ENCODE assay signal across 7 cellular contexts in the genomic region with DNA sequence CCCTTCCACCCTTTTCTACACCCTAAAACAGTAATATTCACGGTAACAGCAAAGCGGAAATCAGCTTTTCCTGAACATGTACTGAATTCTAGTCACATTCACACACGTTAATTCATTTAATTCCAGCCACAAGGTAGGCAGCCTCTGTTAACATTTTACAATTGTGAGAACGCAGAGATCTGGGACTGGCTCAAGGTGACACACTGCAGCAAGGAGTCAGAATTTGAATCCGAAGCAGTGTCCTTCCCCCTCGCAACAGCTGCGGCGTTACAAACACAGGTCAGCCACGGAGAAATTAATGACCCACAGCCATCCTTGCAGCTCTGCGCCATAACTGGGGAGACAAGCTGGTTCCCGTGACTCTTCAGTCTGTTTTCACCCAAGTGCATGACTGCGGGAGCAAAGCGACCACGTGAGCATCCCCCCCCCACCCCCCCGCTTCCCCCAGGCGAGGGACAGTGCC. TPM values are rescaled to one million over a fixed set of nuclear protein-coding genes. Genes with fewer than 3 reads are reported as not detected.
A peak's percentile ranks its signal among the peaks of the same experiment; 100 is the strongest.
DNase-seq lines count a peak whose midpoint lies in the region; ATAC-seq and TF ChIP-seq lines count a peak whose summit lies in the region.

No MANE protein-coding gene starts in this region.

- no peak overlapping the region for H2AK5ac ChIP-seq in mesenchymal stem cell (ENCODE audit: low read length, severe bottlenecking)

- H2BK15ac ChIP-seq in mesenchymal stem cell (ENCODE audit: low read depth, poor library complexity, severe bottlenecking), result no peak overlapping the region

- H3K4me3 ChIP-seq in KMS-11 (IDR thresholded peaks at IDR 0.05; ENCODE audit: insufficient read depth, low read depth, low read length) (no peak overlapping the region), mesenchymal stem cell (ENCODE audit: insufficient read depth in 1 of 2, low read depth in 1 of 2, low read length in 2 of 2) (peak overlapping the region; percentile 67 to 90), vagina (peak overlapping the region; percentile 83 to 93)

- H4K20me1 ChIP-seq in KMS-11 (ENCODE audit: insufficient read depth), result no peaks in the 10 kb centered on the region

- peak overlapping the region; percentile 85 for H2AFZ ChIP-seq in KMS-11 (ENCODE audit: low read depth)
- peak overlapping the region; percentile 43 for H2AFZ ChIP-seq in mesenchymal stem cell (ENCODE audit: low read depth, low read length)

- peak overlapping the region in 1 of 2 experiments; percentile 92 for H3K4ac ChIP-seq in mesenchymal stem cell (ENCODE audit: low read depth in 1 of 2, low read length in 2 of 2)

- H3K4me1 ChIP-seq in KMS-11 (ENCODE audit: low read depth, poor library complexity, severe bottlenecking) (peaks cover 25% of the 10 kb centered on the region), mesenchymal stem cell (ENCODE audit: control insufficient read depth, insufficient read depth, low read depth, low read length) (peaks cover 18% of the 10 kb centered on the region), vagina (peaks cover 34% of the 10 kb centered on the region)

- H3K9me3 ChIP-seq in mesenchymal stem cell (ENCODE audit: control insufficient read depth, low read length) (no peaks in the 10 kb centered on the region), vagina (no peaks in the 10 kb centered on the region)

- H3K79me1 ChIP-seq in mesenchymal stem cell (replicated peaks; ENCODE audit: low read length, poor library complexity, severe bottlenecking), result peaks cover 4% of the 10 kb centered on the region

- H3K4me2 ChIP-seq in KMS-11, result peak overlapping the region; percentile 88
- peak overlapping the region; percentile 56 for H3K4me2 ChIP-seq in mesenchymal stem cell (ENCODE audit: low read length, poor library complexity, severe bottlenecking)

- no peaks in the 10 kb centered on the region for H3K9me3 Mint-ChIP-seq in central memory CD8-positive, alpha-beta T cell

- peaks cover 74% of the 10 kb centered on the region for H3K4me1 Mint-ChIP-seq in central memory CD8-positive, alpha-beta T cell

- peak overlapping the region in 1 of 2 experiments; percentile 94 for H3K14ac ChIP-seq in mesenchymal stem cell (ENCODE audit: low read length in 2 of 2)

- H3K36me3 ChIP-seq in KMS-11 (ENCODE audit: insufficient read depth) (peaks cover 8% of the 10 kb centered on the region; the same call in 1 of the 2 replicates), mesenchymal stem cell (ENCODE audit: control insufficient read depth in 1 of 2, insufficient read depth in 2 of 2, low read depth in 1 of 2, low read length in 2 of 2) (peaks cover 0 to 33% of the 10 kb centered on the region in 2 experiments), vagina (peaks cover 0 to 8% of the 10 kb centered on the region in 2 donors)

- 5% methylated on average over 15 of the region's 16 CpGs for WGBS in mesenchymal stem cell

- peak overlapping the region; percentile 79 for H3K27ac Mint-ChIP-seq in central memory CD8-positive, alpha-beta T cell (ENCODE audit: low read depth)

- peaks cover 48% of the 10 kb centered on the region for H3K36me3 Mint-ChIP-seq in central memory CD8-positive, alpha-beta T cell (ENCODE audit: insufficient read depth)

- no peak for TF ChIP-seq CTCF in KMS-11 (conservative IDR thresholded peaks at IDR 0.05; ENCODE audit: low read depth, low read length)
- no peak for TF ChIP-seq CTCF in vagina (IDR thresholded peaks at IDR 0.05)

- H4K8ac ChIP-seq in mesenchymal stem cell (ENCODE audit: low read length), result peak overlapping the region; percentile 92

- H4K91ac ChIP-seq in mesenchymal stem cell (ENCODE audit: low read length), result peak overlapping the region; percentile 70

- peak overlapping the region; percentile 88 for H3K4me3 Mint-ChIP-seq in central memory CD8-positive, alpha-beta T cell

- intact Hi-C loops in vagina (cut with DNase I), result no loop called here

- no peak for TF ChIP-seq POLR2A in vagina (IDR thresholded peaks at IDR 0.05)

- peak overlapping the region in 1 of 2 experiments; percentile 77 for H3K23ac ChIP-seq in mesenchymal stem cell (ENCODE audit: low read length in 2 of 2)

- H3K27me3 Mint-ChIP-seq in central memory CD8-positive, alpha-beta T cell, result no peaks in the 10 kb centered on the region

- peak overlapping the region; percentile 33 to 38 for H2BK12ac ChIP-seq in mesenchymal stem cell (ENCODE audit: low read length in 2 of 2)

- H3K79me2 ChIP-seq in KMS-11 (ENCODE audit: insufficient read depth, low read depth), result peaks cover 28% of the 10 kb centered on the region; the same call in 1 of the 2 replicates

- H3K18ac ChIP-seq in mesenchymal stem cell (ENCODE audit: low read depth in 1 of 2, low read length in 2 of 2), result peak overlapping the region; percentile 47 to 96

- H2BK120ac ChIP-seq in mesenchymal stem cell (ENCODE audit: low read depth, low read length), result peak overlapping the region; percentile 83

- no peak for DNase-seq in central memory CD8-positive, alpha-beta T cell (ENCODE audit: low spot score in 2 of 2)
- DNase-seq in mesenchymal stem cell (no peak), vagina (ENCODE audit: extremely low spot score in 2 of 2) (no peak)
- no peak for DNase-seq in activated effector memory CD4-positive, alpha-beta T cell treated with Interleukin-2 at 50 U/mL for 16 hours

- peak overlapping the region; percentile 39 for H2BK5ac ChIP-seq in mesenchymal stem cell (ENCODE audit: low read depth, low read length, poor library complexity, severe bottlenecking)

- H3K9ac ChIP-seq in KMS-11 (peak overlapping the region; percentile 89; the same call in 1 of the 2 replicates), mesenchymal stem cell (ENCODE audit: low read length) (peak overlapping the region; percentile 95)

- ATAC-seq in GM19023 (IDR thresholded peaks at IDR 0.05; ENCODE audit: unreplicated experiment) (peak; percentile 5), HG02840 (IDR thresholded peaks at IDR 0.05; ENCODE audit: low FRiP score, unreplicated experiment) (no peak)
- ATAC-seq in central memory CD8-positive, alpha-beta T cell (replicated peaks; ENCODE audit: extremely low read depth, poor library complexity, severe bottlenecking), result no peak

- peak overlapping the region; percentile 63 for H3K27ac ChIP-seq in KMS-11
- peak overlapping the region; percentile 64 for H3K27ac ChIP-seq in mesenchymal stem cell (ENCODE audit: low read length, poor library complexity, severe bottlenecking)
- H3K27ac ChIP-seq in vagina, result peak overlapping the region; percentile 97

- H3K27me3 ChIP-seq in KMS-11 (ENCODE audit: insufficient read depth, low read depth) (no peaks in the 10 kb centered on the region), mesenchymal stem cell (ENCODE audit: control insufficient read depth in 1 of 2, insufficient read depth in 1 of 2, low read length in 2 of 2) (no peaks in the 10 kb centered on the region), vagina (no peaks in the 10 kb centered on the region)

RNA-seq across cellular contexts. Expression of a gene that starts 0.8 kb away (rescaled TPM):
- 115 TPM for polyA plus RNA-seq in mesenchymal stem cell (2013, experiment 1 of 2)
- polyA plus RNA-seq in mesenchymal stem cell (2013, experiment 2 of 2), result 115 TPM
- total RNA-seq in vagina, result 36.6 TPM
